In the genomic region with DNA sequence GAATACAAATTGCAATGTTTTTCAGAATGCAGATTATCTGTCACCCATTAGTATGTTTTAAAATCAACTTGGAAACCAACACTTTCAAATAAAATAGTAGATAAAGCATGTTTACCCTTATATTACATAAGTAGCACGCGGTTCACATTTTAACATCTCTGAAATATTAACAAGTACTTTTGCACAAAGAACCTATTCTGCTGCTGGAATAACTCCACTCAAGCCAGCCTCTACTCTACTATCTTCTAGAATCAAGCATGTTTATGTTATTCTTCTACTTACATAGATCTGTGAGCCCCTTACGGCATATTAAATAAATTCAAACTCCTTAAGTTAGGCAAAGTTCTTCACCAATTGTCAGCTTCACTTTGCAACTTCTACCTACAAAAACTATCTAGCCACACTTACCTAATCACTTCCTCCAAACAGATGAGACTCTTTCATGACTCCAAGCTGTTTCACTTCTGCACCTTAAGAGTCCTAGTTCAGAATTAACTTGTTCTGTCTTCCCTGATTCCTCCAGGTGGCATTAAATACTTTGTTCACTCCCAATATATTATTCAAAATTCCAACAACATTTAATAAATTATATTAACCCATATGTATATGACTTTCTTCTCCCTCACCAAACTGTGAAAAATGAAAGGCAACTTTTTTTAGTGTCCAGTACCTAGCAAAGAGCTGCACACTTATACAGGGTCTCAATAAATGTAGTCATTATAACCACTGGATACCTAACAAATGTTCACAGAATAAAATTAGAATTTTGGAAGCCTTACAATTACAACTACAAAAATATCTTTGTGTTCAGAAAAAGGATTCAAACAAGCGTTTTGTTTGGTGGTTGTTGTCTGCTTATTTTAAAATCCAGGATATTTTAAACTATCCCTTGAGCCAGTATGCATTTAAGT, we compare ENCODE assay signal across 11 cellular contexts. TPM values are rescaled to one million over a fixed set of nuclear protein-coding genes. Genes with fewer than 3 reads are reported as not detected.
DNase-seq lines count a peak whose midpoint lies in the region; ATAC-seq and TF ChIP-seq lines count a peak whose summit lies in the region.
"Had no signal": no experiment of that assay in that cellular context is flagged by ENCODE, and none has a peak within 500 bp of the region (broad histone marks: within the 10 kb centered on the region; RNA-seq: fewer than 3 reads in every experiment).

No MANE protein-coding gene starts in this region.

- H3K27ac Mint-ChIP-seq in activated CD8-positive, alpha-beta T cell treated with anti-CD3 and anti-CD28 coated beads for 36 hours: no peak overlapping the region
- H3K27ac Mint-ChIP-seq: stimulated activated naive CD8-positive, alpha-beta T cell treated with anti-CD3 and anti-CD28 coated beads, Interleukin-15, amount 100 ng/mL, for 72 hours had no signal

- intact Hi-C loops in activated CD8-positive, alpha-beta T cell treated with anti-CD3 and anti-CD28 coated beads for 36 hours (cut with micrococcal nuclease): no loop called here

- H3K9me3 Mint-ChIP-seq in activated CD8-positive, alpha-beta T cell treated with anti-CD3 and anti-CD28 coated beads for 36 hours: peaks cover 7% of the 10 kb centered on the region
- H3K9me3 Mint-ChIP-seq: stimulated activated naive CD8-positive, alpha-beta T cell treated with anti-CD3 and anti-CD28 coated beads, Interleukin-15, amount 100 ng/mL, for 72 hours had no signal

- H3K27me3 Mint-ChIP-seq in activated CD8-positive, alpha-beta T cell treated with anti-CD3 and anti-CD28 coated beads for 36 hours: no peaks in the 10 kb centered on the region
- H3K27me3 Mint-ChIP-seq: stimulated activated naive CD8-positive, alpha-beta T cell treated with anti-CD3 and anti-CD28 coated beads, Interleukin-15, amount 100 ng/mL, for 72 hours had no signal

- POLR2A ChIA-PET in activated CD8-positive, alpha-beta T cell treated with anti-CD3 and anti-CD28 coated beads for 36 hours (lab: Charles Lee): interaction anchor here (1.0 kb wide), 1 partner anchor 12 kb away, joined by 7 read pairs; a partner anchor contains a TSS

- no peak overlapping the region for H3K4me3 Mint-ChIP-seq in activated CD8-positive, alpha-beta T cell treated with anti-CD3 and anti-CD28 coated beads for 36 hours

- TF ChIP-seq CTCF in GM13976 (IDR thresholded peaks at IDR 0.05; ENCODE audit: borderline replicate concordance, control extremely low read depth, extremely low read depth, insufficient read depth, missing control alignments): no peak
- no peak for TF ChIP-seq CTCF in activated CD8-positive, alpha-beta T cell treated with anti-CD3 and anti-CD28 coated beads for 36 hours (IDR thresholded peaks at IDR 0.05)

- peaks cover 20% of the 10 kb centered on the region for H3K36me3 Mint-ChIP-seq in activated CD8-positive, alpha-beta T cell treated with anti-CD3 and anti-CD28 coated beads for 36 hours (ENCODE audit: low read depth)

- H3K4me1 Mint-ChIP-seq in activated CD8-positive, alpha-beta T cell treated with anti-CD3 and anti-CD28 coated beads for 36 hours (ENCODE audit: low read depth): peaks cover 73% of the 10 kb centered on the region

- CTCF ChIA-PET in activated CD8-positive, alpha-beta T cell treated with anti-CD3 and anti-CD28 coated beads for 36 hours (lab: Charles Lee): interaction anchor here (0.7 to 2.1 kb wide), 8 partner anchors 12 to 161 kb away, joined by 3 to 9 read pairs (median 3); a partner anchor contains a TSS

- DNase-seq in GM13976 (ENCODE audit: low spot score) (peak; percentile 37), NCI-H1048 (lab: John Stamatoyannopoulos, UW) (no peak), MV-4-11 (lab: John Stamatoyannopoulos, UW) (no peak), ecto neural progenitor cell (ENCODE audit: low spot score) (no peak), HCEC 1CT (no peak)
- DNase-seq in activated CD8-positive, alpha-beta T cell treated with anti-CD3 and anti-CD28 coated beads for 36 hours: no peak
- DNase-seq: left lung; NCI-H1436; stimulated activated naive CD8-positive, alpha-beta T cell treated with anti-CD3 and anti-CD28 coated beads, Interleukin-15, amount 100 ng/mL, for 72 hours had no signal

- in situ Hi-C loops in GM13976 (cut with MboI; ENCODE audit: low sequenced_read_pairs, unreplicated experiment): no loop called here

- ATAC-seq in GM19463 (IDR thresholded peaks at IDR 0.05; ENCODE audit: unreplicated experiment) (peak; percentile 79), HG03097 (IDR thresholded peaks at IDR 0.05; ENCODE audit: low FRiP score, unreplicated experiment) (peak; percentile 69)
- peak; percentile 47 for ATAC-seq in activated CD8-positive, alpha-beta T cell treated with anti-CD3 and anti-CD28 coated beads for 36 hours
- ATAC-seq: left lung; stimulated activated naive CD8-positive, alpha-beta T cell treated with anti-CD3 and anti-CD28 coated beads, Interleukin-15, amount 100 ng/mL, for 72 hours had no signal

RNA-seq across cellular contexts. Expression of a gene that starts 12.1 kb away (rescaled TPM):
- 10 to 100 TPM; 39.6 to 40.3 TPM for total RNA-seq in activated CD8-positive, alpha-beta T cell treated with anti-CD3 and anti-CD28 coated beads for 36 hours
